Comparison of ENCODE assay signal across 8 cellular contexts in genomic region chr2:219206442-219207253, GRCh38. TPM values are rescaled to one million over a fixed set of nuclear protein-coding genes. Genes with fewer than 3 reads are reported as not detected.
DNase-seq lines count a peak whose midpoint lies in the region; ATAC-seq and TF ChIP-seq lines count a peak whose summit lies in the region.

ZFAND2B (plus strand) TSS chr2:219206782; CDS start chr2:219206988, 206 bp downstream.

- peaks cover 6% of the 10 kb centered on the region for H3K36me3 ChIP-seq in mammary epithelial cell (ENCODE audit: insufficient read depth, low read length)

- peaks cover 17% of the 10 kb centered on the region for H3K4me1 ChIP-seq in mammary epithelial cell (ENCODE audit: insufficient read depth, low read length)

- no TSS peak for BruUV-seq in mammary epithelial cell (replicated peaks; lab: Mats Ljungman, UMichigan)

- no peaks in the 10 kb centered on the region for H3K27me3 ChIP-seq in mammary epithelial cell (ENCODE audit: insufficient read depth, low read length)

- in situ Hi-C loops in GM18951 (cut with MboI; ENCODE audit: low sequenced_read_pairs, unreplicated experiment) (no loop called here), mammary epithelial cell (cut with MboI; ENCODE audit: low sequenced_read_pairs in 2 of 2) (loop anchor here (5.0 kb wide), 2 partner anchors 34 to 44 kb away; partner anchors contain the start of genes NHEJ1 (in 1 of the 2) and SLC23A3 (in 1 of the 2))

- peak; percentile 99 for TF ChIP-seq POLR2A in GM18951 (IDR thresholded peaks at IDR 0.05; ENCODE audit: extremely low read depth, insufficient read depth, insufficient read length)

- peak; percentile 98 for ATAC-seq in HG03175 (IDR thresholded peaks at IDR 0.05; ENCODE audit: unreplicated experiment)

- peaks cover 6% of the 10 kb centered on the region for H3K79me2 ChIP-seq in mammary epithelial cell (ENCODE audit: insufficient read depth, low read length)

- peak within 1 kb of the TSS; percentile 36 for H3K27ac ChIP-seq in mammary epithelial cell (ENCODE audit: insufficient read depth, low read depth, low read length)

- H3K4me3 ChIP-seq in WI38 (ENCODE audit: low read depth, low read length) (peak within 1 kb of the TSS; percentile 73), mammary epithelial cell (replicated peaks in 1 of 3; ENCODE audit: insufficient read depth in 1 of 3, low read depth in 2 of 3, low read length in 3 of 3) (peak within 1 kb of the TSS; percentile 62 to 88 (median 74))

- no peaks in the 10 kb centered on the region for H4K20me1 ChIP-seq in mammary epithelial cell (ENCODE audit: insufficient read depth, low read length)

- dilution Hi-C loops in mammary epithelial cell (cut with HindIII; ENCODE audit: low sequenced_read_pairs) = no loop called here

- CTCF ChIA-PET in mammary epithelial cell (lab: Charles Lee; ENCODE audit: low non-redundant PET) = interaction anchor here (0.6 to 0.7 kb wide), 2 partner anchors 13 to 212 kb away, joined by 3 to 4 read pairs; no protein-coding TSS in a partner anchor

- TF ChIP-seq CTCF in WI38 (IDR thresholded peaks at IDR 0.05; ENCODE audit: low read depth, low read length) (no peak), mammary epithelial cell (conservative IDR thresholded peaks at IDR 0.05 in 1 of 2, IDR thresholded peaks at IDR 0.05 in 1 of 2; ENCODE audit: extremely low read depth in 1 of 2, insufficient read depth in 1 of 2, low read depth in 1 of 2, low read length in 2 of 2) (no peak)

- peak within 1 kb of the TSS; percentile 96 for H2AFZ ChIP-seq in mammary epithelial cell (ENCODE audit: low read depth, low read length)

- 3% methylated on average over 21 of the region's 80 CpGs for WGBS in mammary epithelial cell (ENCODE audit: low coverage, missing lambda C conversion rate)

- DNase-seq in AG08396 (ENCODE audit: low spot score) (peak; percentile 98), NCI-H2227 treated with DMSO at 0.1 percent for 48 hours (lab: John Stamatoyannopoulos, UW) (peak; percentile 96), mammary epithelial cell (peak; percentile 93), iPS-NIHi7 (ENCODE audit: extremely low spot score) (peak; percentile 99), smooth muscle cell of the brain vasculature (ENCODE audit: low read depth, low spot score) (peak; percentile 87)

- peak within 1 kb of the TSS; percentile 58 for H3K9ac ChIP-seq in mammary epithelial cell (ENCODE audit: insufficient read depth, low read length)

- intact Hi-C loops in mammary epithelial cell (cut with micrococcal nuclease) = loop anchor here (1.0 to 2.0 kb wide), 6 partner anchors 12 to 92 kb away; partner anchors contain the start of genes ABCB6, ANKZF1, ATG9A and NHEJ1

- no peaks in the 10 kb centered on the region for H3K9me3 ChIP-seq in mammary epithelial cell (replicated peaks; ENCODE audit: insufficient read depth, low read length)

- peak within 1 kb of the TSS; percentile 97 for H3K4me2 ChIP-seq in mammary epithelial cell (ENCODE audit: insufficient read depth, low read depth, low read length)

RNA-seq across cellular contexts. Expression of gene ZFAND2B, which starts in this region (rescaled TPM):
- 10 to 100 TPM; 23.7 to 33.8 TPM for total RNA-seq in mammary epithelial cell
- polyA plus RNA-seq in mammary epithelial cell = 32.0 TPM
- polyA minus RNA-seq in mammary epithelial cell = 41.3 TPM

Comparison
In these comparisons a context has a peak if more than half of its experiments do, and no peak if none do; other contexts are left out.
1. Peak in every context shown above with its lines: DNase-seq, ATAC-seq, H3K4me3 ChIP-seq and H3K27ac ChIP-seq.